Comparison of ENCODE assay signal across 2 cellular contexts in genomic region chr7:56074371-56074791, GRCh38.
A peak's percentile ranks its signal among the peaks of the same experiment; 100 is the strongest.
TF ChIP-seq lines count a peak whose summit lies in the region.

No MANE protein-coding gene starts in this region.

TF ChIP-seq in A549, 52 proteins besides CTCF, POLR2A, EP300 and RAD21:
- TF ChIP-seq ZC3H11A (IDR thresholded peaks at IDR 0.05): no peak
- no peak for TF ChIP-seq EHF (CRISPR knock-in tag; IDR thresholded peaks at IDR 0.05)
- TF ChIP-seq BHLHE40 (IDR thresholded peaks at IDR 0.05; ENCODE audit: low read depth, low read length): no peak
- TF ChIP-seq FOSB (CRISPR knock-in tag; IDR thresholded peaks at IDR 0.05): no peak
- no peak for TF ChIP-seq ZFP36 (IDR thresholded peaks at IDR 0.05; ENCODE audit: borderline replicate concordance, partially characterized antibody)
- TF ChIP-seq HMGXB4 (CRISPR knock-in tag; IDR thresholded peaks at IDR 0.05; ENCODE audit: borderline replicate concordance): no peak
- no peak for TF ChIP-seq FOSL2 (IDR thresholded peaks at IDR 0.05)
- TF ChIP-seq FOSL2 (CRISPR knock-in tag; IDR thresholded peaks at IDR 0.05): no peak
- no peak for TF ChIP-seq POLR2AphosphoS2 (conservative IDR thresholded peaks at IDR 0.05; ENCODE audit: low read length)
- TF ChIP-seq SMC3 (IDR thresholded peaks at IDR 0.05): peak; percentile 73
TF ChIP-seq in A549: peak in this region for 1.

TF ChIP-seq in GM12878, 131 proteins besides CTCF, POLR2A, EP300 and RAD21:
- no peak for TF ChIP-seq MEF2B (IDR thresholded peaks at IDR 0.05; ENCODE audit: partially characterized antibody, poor library complexity, severe bottlenecking)
- peak; percentile 42; the same call in 1 of the 2 replicates for TF ChIP-seq FOXM1 (IDR thresholded peaks at IDR 0.05; ENCODE audit: low read depth, low read length)
- no peak for TF ChIP-seq WRNIP1 (IDR thresholded peaks at IDR 0.05; ENCODE audit: borderline replicate concordance, low read depth, low read length)
- no peak for TF ChIP-seq TAF1 (IDR thresholded peaks at IDR 0.05; ENCODE audit: borderline replicate concordance, low read depth, low read length)
- TF ChIP-seq YY1 (IDR thresholded peaks at IDR 0.05; ENCODE audit: low read depth, low read length): peak; percentile 53; the same call in 1 of the 2 replicates
- peak; percentile 84 for TF ChIP-seq SMC3 (IDR thresholded peaks at IDR 0.05; ENCODE audit: borderline replicate concordance, low read length)
- TF ChIP-seq ZNF207 (IDR thresholded peaks at IDR 0.05; ENCODE audit: borderline replicate concordance): 0 out of 2 replicates have a peak, but pooled peaks have one; percentile 28
- TF ChIP-seq SMARCA5 (IDR thresholded peaks at IDR 0.05): peak; percentile 61; the same call in 1 of the 2 replicates
- TF ChIP-seq NFIC (IDR thresholded peaks at IDR 0.05; ENCODE audit: low read depth, low read length): no peak
- 0 out of 2 replicates have a peak, but pooled peaks have one; percentile 42 for TF ChIP-seq CBX5 (IDR thresholded peaks at IDR 0.05; ENCODE audit: low read depth)
- TF ChIP-seq IKZF2 (IDR thresholded peaks at IDR 0.05): 0 out of 4 replicates have a peak, but pooled peaks of 1 of the 2 experiments have one; percentile 11
- TF ChIP-seq NR2C2 (IDR thresholded peaks at IDR 0.05; ENCODE audit: borderline replicate concordance, control insufficient read depth, insufficient read length, low read depth): no peak
- TF ChIP-seq TARDBP (IDR thresholded peaks at IDR 0.05; ENCODE audit: borderline replicate concordance): no peak
- no peak for TF ChIP-seq NFYA (IDR thresholded peaks at IDR 0.05; ENCODE audit: borderline replicate concordance, low read depth, low read length)
- TF ChIP-seq ZNF384 (IDR thresholded peaks at IDR 0.05; ENCODE audit: borderline replicate concordance, low read depth, low read length): peak; percentile 28; the same call in 1 of the 2 replicates
